In genomic region chr21:40047993-40048730, GRCh38 we compare ENCODE assay signal across 1 cellular context.
TF ChIP-seq lines count a peak whose summit lies in the region.

No MANE protein-coding gene starts in this region.

TF ChIP-seq in IMR-90, 13 proteins besides CTCF, POLR2A, EP300 and RAD21 (continued from another document):
- TF ChIP-seq, protein P1, sequence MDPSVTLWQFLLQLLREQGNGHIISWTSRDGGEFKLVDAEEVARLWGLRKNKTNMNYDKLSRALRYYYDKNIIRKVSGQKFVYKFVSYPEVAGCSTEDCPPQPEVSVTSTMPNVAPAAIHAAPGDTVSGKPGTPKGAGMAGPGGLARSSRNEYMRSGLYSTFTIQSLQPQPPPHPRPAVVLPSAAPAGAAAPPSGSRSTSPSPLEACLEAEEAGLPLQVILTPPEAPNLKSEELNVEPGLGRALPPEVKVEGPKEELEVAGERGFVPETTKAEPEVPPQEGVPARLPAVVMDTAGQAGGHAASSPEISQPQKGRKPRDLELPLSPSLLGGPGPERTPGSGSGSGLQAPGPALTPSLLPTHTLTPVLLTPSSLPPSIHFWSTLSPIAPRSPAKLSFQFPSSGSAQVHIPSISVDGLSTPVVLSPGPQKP (IDR thresholded peaks at IDR 0.05; ENCODE audit: borderline replicate concordance, low read depth, low read length): no peak
TF ChIP-seq in IMR-90: peak in this region for 0.
